ENCODE assay signal across 8 cellular contexts in the genomic region with DNA sequence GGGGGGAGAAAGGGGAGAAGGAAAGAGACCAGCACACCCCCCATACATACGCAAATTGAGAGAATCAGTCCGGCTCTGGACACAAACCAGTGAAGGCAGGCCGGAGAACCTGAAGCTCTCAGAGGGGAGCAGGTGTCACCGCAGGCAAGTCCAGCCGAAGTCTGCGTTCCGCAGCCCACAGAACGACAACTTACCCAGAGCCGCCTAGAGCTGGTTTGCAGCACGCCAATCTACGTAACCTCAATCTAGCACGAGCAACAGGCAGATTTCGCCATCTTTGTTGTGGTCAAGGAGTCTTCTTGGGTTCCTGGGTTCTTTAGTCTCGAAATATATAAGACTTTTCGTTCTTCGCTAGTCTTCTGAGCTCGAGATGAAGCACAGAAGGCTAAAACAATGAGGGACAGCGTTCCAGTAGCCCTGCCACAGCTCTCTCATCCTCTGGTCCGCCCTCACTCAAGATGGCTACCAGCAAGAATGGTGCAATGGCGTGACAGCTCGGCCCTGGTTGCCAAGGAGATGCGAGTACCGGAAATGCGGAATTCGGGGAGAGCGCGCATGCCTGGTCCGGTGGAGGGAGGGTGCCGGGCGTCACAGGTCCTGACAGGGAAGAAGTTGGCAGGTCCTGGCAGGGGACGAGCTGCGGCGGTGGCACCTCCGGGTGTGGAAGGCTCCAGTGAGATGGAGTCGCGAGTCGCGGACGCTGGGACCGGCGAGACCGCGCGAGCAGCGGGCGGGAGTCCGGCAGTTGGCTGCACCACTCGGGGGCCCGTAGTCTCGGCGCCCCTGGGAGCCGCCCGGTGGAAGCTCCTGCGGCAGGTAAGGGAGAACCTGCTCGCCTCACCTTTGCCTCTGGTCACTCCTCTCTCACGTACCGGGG. TPM values are rescaled to one million over a fixed set of nuclear protein-coding genes. Genes with fewer than 3 reads are reported as not detected.
A peak's percentile ranks its signal among the peaks of the same experiment; 100 is the strongest.
DNase-seq lines count a peak whose midpoint lies in the region; ATAC-seq and TF ChIP-seq lines count a peak whose summit lies in the region.

Gene CAMKMT (plus strand): TSS at position 618 of the 877 bp plus-strand sequence.
Gene PREPL (minus strand): TSS at position 165 of the 877 bp plus-strand sequence. CDS start 15,152 bp downstream, outside the sequence.

- no peaks in the 10 kb centered on the region for H3K36me3 ChIP-seq in BLaER1

- H3K9me3 ChIP-seq in BLaER1: no peaks in the 10 kb centered on the region

- H3K9ac ChIP-seq in BLaER1: peak within 1 kb of the TSS; percentile 93

- H3K27me3 ChIP-seq in BLaER1: no peaks in the 10 kb centered on the region

- H3K27ac Mint-ChIP-seq in activated CD4-positive, alpha-beta T cell treated with anti-CD3 and anti-CD28 coated beads, Interleukin-2, amount 10 ng/mL, durations not matched to agents 24 days and 14 days: peak within 1 kb of the TSS; percentile 100

- H3K4me3 Mint-ChIP-seq in activated CD4-positive, alpha-beta T cell treated with anti-CD3 and anti-CD28 coated beads, Interleukin-2, amount 10 ng/mL, durations not matched to agents 24 days and 14 days: peak within 1 kb of the TSS; percentile 89

- H3K4me3 ChIP-seq in BLaER1 (peak within 1 kb of the TSS; percentile 93), coronary artery (peak within 1 kb of the TSS; percentile 96)

- H3K27me3 Mint-ChIP-seq in activated CD4-positive, alpha-beta T cell treated with anti-CD3 and anti-CD28 coated beads, Interleukin-2, amount 10 ng/mL, durations not matched to agents 24 days and 14 days: peaks cover 2% of the 10 kb centered on the region

- H3K4me1 ChIP-seq in BLaER1: peaks cover 36% of the 10 kb centered on the region

- H3K27ac ChIP-seq in BLaER1 (peak within 1 kb of the TSS; percentile 99), coronary artery (peak within 1 kb of the TSS; percentile 91 to 93)

- peaks cover 6% of the 10 kb centered on the region for H3K9me3 Mint-ChIP-seq in activated CD4-positive, alpha-beta T cell treated with anti-CD3 and anti-CD28 coated beads, Interleukin-2, amount 10 ng/mL, durations not matched to agents 24 days and 14 days

- intact Hi-C loops in activated CD4-positive, alpha-beta T cell treated with anti-CD3 and anti-CD28 coated beads, Interleukin-2, amount 10 ng/mL, durations not matched to agents 24 days and 14 days (cut with micrococcal nuclease): loop anchor here (1.0 to 10.0 kb wide), 5 partner anchors 124 to 587 kb away; partner anchors contain the start of genes DYNC2LI1 and PPM1B
- intact Hi-C loops in left colon (cut with DNase I, micrococcal nuclease): no loop called here

- ATAC-seq in GM19324 (IDR thresholded peaks at IDR 0.05; ENCODE audit: low FRiP score, unreplicated experiment): peak; percentile 92
- peak; percentile 40 for ATAC-seq in HG03469 (IDR thresholded peaks at IDR 0.05; ENCODE audit: unreplicated experiment)
- ATAC-seq in left colon: peak; percentile 92

- peaks cover 31% of the 10 kb centered on the region for H3K4me1 Mint-ChIP-seq in activated CD4-positive, alpha-beta T cell treated with anti-CD3 and anti-CD28 coated beads, Interleukin-2, amount 10 ng/mL, durations not matched to agents 24 days and 14 days

- peak; percentile 95 for DNase-seq in NCI-H526 treated with DMSO at 0.1 percent for 48 hours (lab: John Stamatoyannopoulos, UW)
- peak; percentile 99 for DNase-seq in activated CD4-positive, alpha-beta T cell treated with anti-CD3 and anti-CD28 coated beads, Interleukin-2, amount 10 ng/mL, durations not matched to agents 24 days and 14 days
- peak; percentile 99 for DNase-seq in coronary artery (ENCODE audit: low spot score)
- peak; percentile 98 for DNase-seq in left colon
- DNase-seq in stimulated activated CD4-positive, alpha-beta T cell treated with anti-CD3 and anti-CD28 coated beads, Interleukin-1b, Interleukin-23, amount 100 ng/mL, for 48 hours: peak; percentile 98

- H3K4me2 ChIP-seq in BLaER1: peak within 1 kb of the TSS; percentile 93

- 0 out of 2 replicates have a peak, but pooled peaks cover 5% of the 10 kb centered on the region for H4K20me1 ChIP-seq in BLaER1

- H3K36me3 Mint-ChIP-seq in activated CD4-positive, alpha-beta T cell treated with anti-CD3 and anti-CD28 coated beads, Interleukin-2, amount 10 ng/mL, durations not matched to agents 24 days and 14 days (ENCODE audit: low read depth): peaks cover 7% of the 10 kb centered on the region

- no peak for TF ChIP-seq CTCF in coronary artery (IDR thresholded peaks at IDR 0.05)

RNA-seq across cellular contexts. Expression of gene CAMKMT, which starts in this region (rescaled TPM):
- total RNA-seq in activated CD4-positive, alpha-beta T cell treated with anti-CD3 and anti-CD28 coated beads, Interleukin-2, amount 10 ng/mL, durations not matched to agents 24 days and 14 days: 13.1 and 16.2 TPM in 2 replicates
- total RNA-seq in left colon: 10 to 100 TPM in 1 of 2 donors, 1 to 10 TPM in 1; 9.3 to 14.3 TPM

RNA-seq across cellular contexts. Expression of gene PREPL, which starts in this region (rescaled TPM):
- total RNA-seq in activated CD4-positive, alpha-beta T cell treated with anti-CD3 and anti-CD28 coated beads, Interleukin-2, amount 10 ng/mL, durations not matched to agents 24 days and 14 days: 32.7 and 33.3 TPM in 2 replicates
- 10 to 100 TPM; 28.4 to 32.4 TPM for total RNA-seq in left colon

Comparison
In these comparisons a context has a peak if more than half of its experiments do, and no peak if none do; other contexts are left out.
1. Peak in every context shown above with its lines: DNase-seq, ATAC-seq, H3K4me3 ChIP-seq and H3K27ac ChIP-seq.
2. ATAC-seq: peak in every context shown above with its lines; median percentile 92 in GM19324; 92 in left colon; 40 in HG03469.